1 cellular context compared by ENCODE assay signal in the genomic region with DNA sequence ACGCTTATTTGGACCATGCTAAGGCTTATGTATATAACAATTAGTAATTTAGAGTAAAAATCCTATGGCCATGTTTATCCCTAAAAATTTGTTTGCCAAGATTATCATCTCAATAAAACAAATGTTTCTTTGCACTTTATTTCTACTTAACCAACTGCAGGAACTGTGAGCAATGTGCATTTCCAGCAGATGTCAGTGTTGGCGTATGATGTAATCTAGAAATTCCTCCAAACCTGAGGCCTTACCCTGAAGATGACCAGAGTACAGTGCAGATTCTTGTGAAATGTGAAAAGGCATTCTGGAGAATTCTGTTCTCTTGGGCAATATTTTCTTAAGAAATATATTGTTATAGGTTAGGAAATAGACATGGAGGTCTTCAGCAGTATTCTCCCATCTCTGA.
TF ChIP-seq lines count a peak whose summit lies in the region.

No MANE protein-coding gene starts in this region.

TF ChIP-seq in HepG2, 621 proteins besides CTCF, POLR2A, EP300 and RAD21 (continued from another document):
- TF ChIP-seq, protein P1, sequence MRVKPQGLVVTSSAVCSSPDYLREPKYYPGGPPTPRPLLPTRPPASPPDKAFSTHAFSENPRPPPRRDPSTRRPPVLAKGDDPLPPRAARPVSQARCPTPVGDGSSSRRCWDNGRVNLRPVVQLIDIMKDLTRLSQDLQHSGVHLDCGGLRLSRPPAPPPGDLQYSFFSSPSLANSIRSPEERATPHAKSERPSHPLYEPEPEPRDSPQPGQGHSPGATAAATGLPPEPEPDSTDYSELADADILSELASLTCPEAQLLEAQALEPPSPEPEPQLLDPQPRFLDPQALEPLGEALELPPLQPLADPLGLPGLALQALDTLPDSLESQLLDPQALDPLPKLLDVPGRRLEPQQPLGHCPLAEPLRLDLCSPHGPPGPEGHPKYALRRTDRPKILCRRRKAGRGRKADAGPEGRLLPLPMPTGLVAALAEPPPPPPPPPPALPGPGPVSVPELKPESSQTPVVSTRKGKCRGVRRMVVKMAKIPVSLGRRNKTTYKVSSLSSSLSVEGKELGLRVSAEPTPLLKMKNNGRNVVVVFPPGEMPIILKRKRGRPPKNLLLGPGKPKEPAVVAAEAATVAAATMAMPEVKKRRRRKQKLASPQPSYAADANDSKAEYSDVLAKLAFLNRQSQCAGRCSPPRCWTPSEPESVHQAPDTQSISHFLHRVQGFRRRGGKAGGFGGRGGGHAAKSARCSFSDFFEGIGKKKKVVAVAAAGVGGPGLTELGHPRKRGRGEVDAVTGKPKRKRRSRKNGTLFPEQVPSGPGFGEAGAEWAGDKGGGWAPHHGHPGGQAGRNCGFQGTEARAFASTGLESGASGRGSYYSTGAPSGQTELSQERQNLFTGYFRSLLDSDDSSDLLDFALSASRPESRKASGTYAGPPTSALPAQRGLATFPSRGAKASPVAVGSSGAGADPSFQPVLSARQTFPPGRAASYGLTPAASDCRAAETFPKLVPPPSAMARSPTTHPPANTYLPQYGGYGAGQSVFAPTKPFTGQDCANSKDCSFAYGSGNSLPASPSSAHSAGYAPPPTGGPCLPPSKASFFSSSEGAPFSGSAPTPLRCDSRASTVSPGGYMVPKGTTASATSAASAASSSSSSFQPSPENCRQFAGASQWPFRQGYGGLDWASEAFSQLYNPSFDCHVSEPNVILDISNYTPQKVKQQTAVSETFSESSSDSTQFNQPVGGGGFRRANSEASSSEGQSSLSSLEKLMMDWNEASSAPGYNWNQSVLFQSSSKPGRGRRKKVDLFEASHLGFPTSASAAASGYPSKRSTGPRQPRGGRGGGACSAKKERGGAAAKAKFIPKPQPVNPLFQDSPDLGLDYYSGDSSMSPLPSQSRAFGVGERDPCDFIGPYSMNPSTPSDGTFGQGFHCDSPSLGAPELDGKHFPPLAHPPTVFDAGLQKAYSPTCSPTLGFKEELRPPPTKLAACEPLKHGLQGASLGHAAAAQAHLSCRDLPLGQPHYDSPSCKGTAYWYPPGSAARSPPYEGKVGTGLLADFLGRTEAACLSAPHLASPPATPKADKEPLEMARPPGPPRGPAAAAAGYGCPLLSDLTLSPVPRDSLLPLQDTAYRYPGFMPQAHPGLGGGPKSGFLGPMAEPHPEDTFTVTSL (CRISPR knock-in tag; IDR thresholded peaks at IDR 0.05; ENCODE audit: borderline replicate concordance): no peak
- TF ChIP-seq, protein P2, sequence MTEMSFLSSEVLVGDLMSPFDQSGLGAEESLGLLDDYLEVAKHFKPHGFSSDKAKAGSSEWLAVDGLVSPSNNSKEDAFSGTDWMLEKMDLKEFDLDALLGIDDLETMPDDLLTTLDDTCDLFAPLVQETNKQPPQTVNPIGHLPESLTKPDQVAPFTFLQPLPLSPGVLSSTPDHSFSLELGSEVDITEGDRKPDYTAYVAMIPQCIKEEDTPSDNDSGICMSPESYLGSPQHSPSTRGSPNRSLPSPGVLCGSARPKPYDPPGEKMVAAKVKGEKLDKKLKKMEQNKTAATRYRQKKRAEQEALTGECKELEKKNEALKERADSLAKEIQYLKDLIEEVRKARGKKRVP (CRISPR knock-in tag; IDR thresholded peaks at IDR 0.05): 0 out of 4 replicates have a peak, but pooled peaks of 1 of the 2 experiments have one; percentile 39
- TF ChIP-seq ZNF703 (CRISPR knock-in tag; IDR thresholded peaks at IDR 0.05; ENCODE audit: borderline replicate concordance) (no peak), TBP (CRISPR knock-in tag; IDR thresholded peaks at IDR 0.05) (no peak), CEBPB (IDR thresholded peaks at IDR 0.05; ENCODE audit: borderline replicate concordance, low read depth, low read length) (peak; percentile 42; the same call in 1 of the 2 replicates), CEBPG (CRISPR knock-in tag; IDR thresholded peaks at IDR 0.05) (peak; percentile 76), ZNF749 (CRISPR knock-in tag; IDR thresholded peaks at IDR 0.05; ENCODE audit: borderline replicate concordance) (no peak), HOXA7 (CRISPR knock-in tag; IDR thresholded peaks at IDR 0.05) (no peak)
- TF ChIP-seq, protein P3, sequence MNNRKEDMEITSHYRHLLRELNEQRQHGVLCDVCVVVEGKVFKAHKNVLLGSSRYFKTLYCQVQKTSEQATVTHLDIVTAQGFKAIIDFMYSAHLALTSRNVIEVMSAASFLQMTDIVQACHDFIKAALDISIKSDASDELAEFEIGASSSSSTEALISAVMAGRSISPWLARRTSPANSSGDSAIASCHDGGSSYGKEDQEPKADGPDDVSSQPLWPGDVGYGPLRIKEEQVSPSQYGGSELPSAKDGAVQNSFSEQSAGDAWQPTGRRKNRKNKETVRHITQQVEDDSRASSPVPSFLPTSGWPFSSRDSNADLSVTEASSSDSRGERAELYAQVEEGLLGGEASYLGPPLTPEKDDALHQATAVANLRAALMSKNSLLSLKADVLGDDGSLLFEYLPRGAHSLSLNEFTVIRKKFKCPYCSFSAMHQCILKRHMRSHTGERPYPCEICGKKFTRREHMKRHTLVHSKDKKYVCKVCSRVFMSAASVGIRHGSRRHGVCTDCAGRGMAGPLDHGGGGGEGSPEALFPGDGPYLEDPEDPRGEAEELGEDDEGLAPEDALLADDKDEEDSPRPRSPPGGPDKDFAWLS (CRISPR knock-in tag; IDR thresholded peaks at IDR 0.05; ENCODE audit: borderline replicate concordance): no peak
- TF ChIP-seq, protein P4, sequence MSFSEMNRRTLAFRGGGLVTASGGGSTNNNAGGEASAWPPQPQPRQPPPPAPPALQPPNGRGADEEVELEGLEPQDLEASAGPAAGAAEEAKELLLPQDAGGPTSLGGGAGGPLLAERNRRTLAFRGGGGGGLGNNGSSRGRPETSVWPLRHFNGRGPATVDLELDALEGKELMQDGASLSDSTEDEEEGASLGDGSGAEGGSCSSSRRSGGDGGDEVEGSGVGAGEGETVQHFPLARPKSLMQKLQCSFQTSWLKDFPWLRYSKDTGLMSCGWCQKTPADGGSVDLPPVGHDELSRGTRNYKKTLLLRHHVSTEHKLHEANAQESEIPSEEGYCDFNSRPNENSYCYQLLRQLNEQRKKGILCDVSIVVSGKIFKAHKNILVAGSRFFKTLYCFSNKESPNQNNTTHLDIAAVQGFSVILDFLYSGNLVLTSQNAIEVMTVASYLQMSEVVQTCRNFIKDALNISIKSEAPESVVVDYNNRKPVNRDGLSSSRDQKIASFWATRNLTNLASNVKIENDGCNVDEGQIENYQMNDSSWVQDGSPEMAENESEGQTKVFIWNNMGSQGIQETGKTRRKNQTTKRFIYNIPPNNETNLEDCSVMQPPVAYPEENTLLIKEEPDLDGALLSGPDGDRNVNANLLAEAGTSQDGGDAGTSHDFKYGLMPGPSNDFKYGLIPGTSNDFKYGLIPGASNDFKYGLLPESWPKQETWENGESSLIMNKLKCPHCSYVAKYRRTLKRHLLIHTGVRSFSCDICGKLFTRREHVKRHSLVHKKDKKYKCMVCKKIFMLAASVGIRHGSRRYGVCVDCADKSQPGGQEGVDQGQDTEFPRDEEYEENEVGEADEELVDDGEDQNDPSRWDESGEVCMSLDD (CRISPR knock-in tag; IDR thresholded peaks at IDR 0.05; ENCODE audit: borderline replicate concordance): no peak
- TF ChIP-seq, protein P5, sequence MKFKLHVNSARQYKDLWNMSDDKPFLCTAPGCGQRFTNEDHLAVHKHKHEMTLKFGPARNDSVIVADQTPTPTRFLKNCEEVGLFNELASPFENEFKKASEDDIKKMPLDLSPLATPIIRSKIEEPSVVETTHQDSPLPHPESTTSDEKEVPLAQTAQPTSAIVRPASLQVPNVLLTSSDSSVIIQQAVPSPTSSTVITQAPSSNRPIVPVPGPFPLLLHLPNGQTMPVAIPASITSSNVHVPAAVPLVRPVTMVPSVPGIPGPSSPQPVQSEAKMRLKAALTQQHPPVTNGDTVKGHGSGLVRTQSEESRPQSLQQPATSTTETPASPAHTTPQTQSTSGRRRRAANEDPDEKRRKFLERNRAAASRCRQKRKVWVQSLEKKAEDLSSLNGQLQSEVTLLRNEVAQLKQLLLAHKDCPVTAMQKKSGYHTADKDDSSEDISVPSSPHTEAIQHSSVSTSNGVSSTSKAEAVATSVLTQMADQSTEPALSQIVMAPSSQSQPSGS (CRISPR knock-in tag; IDR thresholded peaks at IDR 0.05): peak; percentile 61; the same call in 1 of the 2 replicates
- TF ChIP-seq, protein P6, sequence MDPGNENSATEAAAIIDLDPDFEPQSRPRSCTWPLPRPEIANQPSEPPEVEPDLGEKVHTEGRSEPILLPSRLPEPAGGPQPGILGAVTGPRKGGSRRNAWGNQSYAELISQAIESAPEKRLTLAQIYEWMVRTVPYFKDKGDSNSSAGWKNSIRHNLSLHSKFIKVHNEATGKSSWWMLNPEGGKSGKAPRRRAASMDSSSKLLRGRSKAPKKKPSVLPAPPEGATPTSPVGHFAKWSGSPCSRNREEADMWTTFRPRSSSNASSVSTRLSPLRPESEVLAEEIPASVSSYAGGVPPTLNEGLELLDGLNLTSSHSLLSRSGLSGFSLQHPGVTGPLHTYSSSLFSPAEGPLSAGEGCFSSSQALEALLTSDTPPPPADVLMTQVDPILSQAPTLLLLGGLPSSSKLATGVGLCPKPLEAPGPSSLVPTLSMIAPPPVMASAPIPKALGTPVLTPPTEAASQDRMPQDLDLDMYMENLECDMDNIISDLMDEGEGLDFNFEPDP (CRISPR knock-in tag; conservative IDR thresholded peaks at IDR 0.05): no peak
